ENCODE assay signal across 13 cellular contexts in the genomic region with DNA sequence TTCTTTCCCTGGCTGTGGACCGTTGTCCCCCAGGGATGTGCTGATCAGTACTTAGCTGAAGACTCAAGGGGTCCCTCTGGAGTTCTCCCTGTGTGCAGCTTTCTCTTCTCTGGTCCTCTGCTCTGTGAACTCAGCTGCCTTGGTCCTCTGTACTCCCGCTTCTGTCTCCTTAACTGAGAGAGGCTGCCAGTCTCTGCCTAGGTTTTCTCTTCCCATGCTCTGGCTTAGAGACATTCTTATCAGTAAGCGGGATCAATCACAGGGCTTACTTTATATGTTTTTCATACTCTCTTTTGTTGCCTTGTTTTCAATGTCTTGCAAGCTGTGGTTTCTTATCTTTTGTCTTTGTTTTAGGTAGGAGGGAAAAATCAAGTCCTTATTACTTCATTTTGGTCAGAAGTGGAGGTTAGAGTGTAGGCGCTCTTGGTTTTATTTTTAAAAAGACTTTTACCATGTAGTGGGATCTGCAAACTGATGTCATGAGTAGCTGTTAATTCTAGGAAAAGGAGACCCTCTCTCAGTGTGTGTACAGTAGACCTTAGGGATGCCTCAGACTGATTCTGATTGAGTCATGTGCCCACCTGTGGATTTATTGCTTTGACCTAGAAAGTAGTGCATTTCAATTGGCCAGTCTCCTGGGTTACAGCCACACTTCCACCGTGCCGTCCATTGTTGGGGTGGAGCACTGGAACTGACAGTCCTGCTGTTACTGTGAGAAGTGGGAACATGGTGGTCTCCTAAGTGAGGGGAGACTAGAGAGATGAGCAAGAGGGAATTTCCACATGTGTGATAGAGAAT. TPM values are rescaled to one million over a fixed set of nuclear protein-coding genes. Genes with fewer than 3 reads are reported as not detected.
DNase-seq lines count a peak whose midpoint lies in the region; FAIRE-seq and TF ChIP-seq lines count a peak whose summit lies in the region.
"Had no signal": no experiment of that assay in that cellular context is flagged by ENCODE, and none has a peak within 500 bp of the region (broad histone marks: within the 10 kb centered on the region; RNA-seq: fewer than 3 reads in every experiment).

No MANE protein-coding gene starts in this region.

- peaks cover 0 to 38% (median 18%) of the 10 kb centered on the region in 4 donors for H3K4me1 ChIP-seq in stomach

- WGBS in stomach, 5 donors: 37 to 74% (median 54%) methylated on average over 6 of the region's 6 CpGs

- no peak for FAIRE-seq in frontal cortex (lab: Jason Lieb, UNC)
- FAIRE-seq: HTR-8/SVneo, small intestine had no signal

- H3K27ac Mint-ChIP-seq in activated CD4-positive, alpha-beta T cell treated with anti-CD3 and anti-CD28 coated beads, Interleukin-2, amount 10 ng/mL, durations not matched to agents 24 days and 14 days: peak overlapping the region; percentile 56
- peak overlapping the region; percentile 2 for H3K27ac Mint-ChIP-seq in osteocyte (ENCODE audit: unreplicated experiment)

- intact Hi-C loops in activated CD4-positive, alpha-beta T cell treated with anti-CD3 and anti-CD28 coated beads, Interleukin-2, amount 10 ng/mL, durations not matched to agents 24 days and 14 days (cut with micrococcal nuclease): no loop called here
- intact Hi-C loops in stomach (cut with DNase I; ENCODE audit: low total_unique reads): no loop called here

- no peaks in the 10 kb centered on the region for H3K9me3 Mint-ChIP-seq in activated CD4-positive, alpha-beta T cell treated with anti-CD3 and anti-CD28 coated beads, Interleukin-2, amount 10 ng/mL, durations not matched to agents 24 days and 14 days
- no peaks in the 10 kb centered on the region for H3K9me3 Mint-ChIP-seq in osteocyte (ENCODE audit: unreplicated experiment)

- H3K27ac ChIP-seq in stomach: peak overlapping the region in 2 of 5 donors; percentile 3 to 14

- H3K4me1 Mint-ChIP-seq in activated CD4-positive, alpha-beta T cell treated with anti-CD3 and anti-CD28 coated beads, Interleukin-2, amount 10 ng/mL, durations not matched to agents 24 days and 14 days: peaks cover 20% of the 10 kb centered on the region
- no peaks in the 10 kb centered on the region for H3K4me1 Mint-ChIP-seq in osteocyte (ENCODE audit: unreplicated experiment)

- peaks cover 2 to 23% (median 15%) of the 10 kb centered on the region in 4 donors for H3K36me3 ChIP-seq in stomach

- no peak for TF ChIP-seq POLR2A in stomach (IDR thresholded peaks at IDR 0.05)

- H3K27me3 ChIP-seq in stomach: no peaks in the 10 kb centered on the region

- H3K4me3 ChIP-seq in choroid plexus epithelial cell (ENCODE audit: low read depth, low read length): no peak overlapping the region
- H3K4me3 ChIP-seq in stomach: no peak overlapping the region

- no peak for TF ChIP-seq EP300 in stomach (IDR thresholded peaks at IDR 0.05)

- peak overlapping the region; percentile 21 for H3K4me3 Mint-ChIP-seq in activated CD4-positive, alpha-beta T cell treated with anti-CD3 and anti-CD28 coated beads, Interleukin-2, amount 10 ng/mL, durations not matched to agents 24 days and 14 days
- no peak overlapping the region for H3K4me3 Mint-ChIP-seq in osteocyte (ENCODE audit: unreplicated experiment)

- no peaks in the 10 kb centered on the region for H3K9me3 ChIP-seq in stomach

- TF ChIP-seq CTCF in choroid plexus epithelial cell (conservative IDR thresholded peaks at IDR 0.05; ENCODE audit: low read depth, low read length): peak; percentile 36
- TF ChIP-seq CTCF in osteocyte (IDR thresholded peaks at IDR 0.05): no peak
- no peak for TF ChIP-seq CTCF in stomach (IDR thresholded peaks at IDR 0.05)

- H3K27me3 Mint-ChIP-seq in activated CD4-positive, alpha-beta T cell treated with anti-CD3 and anti-CD28 coated beads, Interleukin-2, amount 10 ng/mL, durations not matched to agents 24 days and 14 days: no peaks in the 10 kb centered on the region
- H3K27me3 Mint-ChIP-seq in osteocyte (ENCODE audit: unreplicated experiment): no peaks in the 10 kb centered on the region

- no peak for DNase-seq in activated CD4-positive, alpha-beta T cell treated with anti-CD3 and anti-CD28 coated beads, Interleukin-2, amount 10 ng/mL, durations not matched to agents 24 days and 14 days
- no peak for DNase-seq in activated CD4-positive, alpha-beta T cell treated with anti-CD3 and anti-CD28 coated beads for 1 hour
- DNase-seq in NCI-H69 (lab: John Stamatoyannopoulos, UW) (peak; percentile 76), choroid plexus epithelial cell (ENCODE audit: low read depth) (no peak), osteocyte (ENCODE audit: extremely low spot score, unreplicated experiment) (no peak), frontal cortex (ENCODE audit: low spot score in 2 of 2) (no peak), NCI-H748 (lab: John Stamatoyannopoulos, UW; ENCODE audit: unreplicated experiment) (no peak), stomach (no peak)
- DNase-seq: activated gamma-delta T cell treated with Interleukin-2 at 50 U/mL for 16 hours; DMS79; effector CD4-positive, alpha-beta T cell; small intestine had no signal

- peaks cover 20% of the 10 kb centered on the region for H3K36me3 Mint-ChIP-seq in activated CD4-positive, alpha-beta T cell treated with anti-CD3 and anti-CD28 coated beads, Interleukin-2, amount 10 ng/mL, durations not matched to agents 24 days and 14 days (ENCODE audit: low read depth)
- peaks cover 25% of the 10 kb centered on the region for H3K36me3 Mint-ChIP-seq in osteocyte (ENCODE audit: unreplicated experiment)

RNA-seq across cellular contexts. Expression of a gene that starts 46.6 kb away (rescaled TPM):
- total RNA-seq in activated CD4-positive, alpha-beta T cell treated with anti-CD3 and anti-CD28 coated beads, Interleukin-2, amount 10 ng/mL, durations not matched to agents 24 days and 14 days: 62.4 and 63.0 TPM in 2 replicates
- total RNA-seq in osteocyte: 242 and 252 TPM in 2 replicates
- total RNA-seq in frontal cortex: 740 TPM
- total RNA-seq in stomach: 100 to 1,000 TPM; 129 to 538 (median 165) TPM
- 10 to 100 TPM; 17.5 to 32.4 (median 32.3) TPM for polyA plus RNA-seq in stomach

RNA-seq across cellular contexts. Expression of a gene that starts 46.7 kb away (rescaled TPM):
- total RNA-seq in activated CD4-positive, alpha-beta T cell treated with anti-CD3 and anti-CD28 coated beads, Interleukin-2, amount 10 ng/mL, durations not matched to agents 24 days and 14 days: 19.0 and 19.4 TPM in 2 replicates
- total RNA-seq in osteocyte (16.0 and 19.7 TPM in 2 replicates), frontal cortex (5.7 TPM), stomach (100 to 1,000 TPM in 1 of 5 donors, 10 to 100 TPM in 2, 1 to 10 TPM in 2; 7.0 to 115 (median 37.9) TPM)
- 10 to 100 TPM; 24.7 to 37.9 (median 31.0) TPM for polyA plus RNA-seq in stomach
